1 cellular context compared by ENCODE assay signal in genomic region chr3:126356373-126357298, GRCh38.
A peak's percentile ranks its signal among the peaks of the same experiment; 100 is the strongest.
TF ChIP-seq lines count a peak whose summit lies in the region.

No MANE protein-coding gene starts in this region.

TF ChIP-seq in K562, 482 proteins besides CTCF, POLR2A, EP300 and RAD21 (continued from another document and continues in another):
- peak; percentile 40; the same call in 1 of the 2 replicates for TF ChIP-seq ZBTB2 (IDR thresholded peaks at IDR 0.05)
- TF ChIP-seq CEBPB (tag; IDR thresholded peaks at IDR 0.05): no peak
- no peak for TF ChIP-seq KDM1A (IDR thresholded peaks at IDR 0.05)
- TF ChIP-seq NBN (IDR thresholded peaks at IDR 0.05; ENCODE audit: low read depth): no peak
- no peak for TF ChIP-seq SPI1 (IDR thresholded peaks at IDR 0.05; ENCODE audit: borderline replicate concordance, low read depth, low read length)
- TF ChIP-seq ZNF143 (CRISPR knock-in tag; IDR thresholded peaks at IDR 0.05): 0 out of 2 replicates have a peak, but pooled peaks have one; percentile 17
- peak in 1 of 2 experiments; percentile 79 for TF ChIP-seq E2F6 (IDR thresholded peaks at IDR 0.05; ENCODE audit: borderline replicate concordance in 1 of 2, extremely low read depth in 1 of 2, insufficient read depth in 1 of 2, insufficient read length in 1 of 2, low read depth in 1 of 2, low read length in 1 of 2, poor library complexity in 1 of 2, severe bottlenecking in 1 of 2)
- TF ChIP-seq ZSCAN29 (IDR thresholded peaks at IDR 0.05): peak; percentile 83; the same call in 1 of the 2 replicates
- TF ChIP-seq CBX8 (IDR thresholded peaks at IDR 0.05; ENCODE audit: borderline replicate concordance, extremely low read depth, low read depth, low read length, poor library complexity, severe bottlenecking): no peak
- no peak for TF ChIP-seq PTTG1 (tag; IDR thresholded peaks at IDR 0.05; ENCODE audit: low read depth)
- TF ChIP-seq NELFE (IDR thresholded peaks at IDR 0.05; ENCODE audit: insufficient read depth, insufficient read length): no peak
- no peak for TF ChIP-seq SMAD4 (CRISPR knock-in tag; conservative IDR thresholded peaks at IDR 0.05)
- TF ChIP-seq MYNN (IDR thresholded peaks at IDR 0.05): peak; percentile 16
- TF ChIP-seq MYNN (CRISPR knock-in tag; IDR thresholded peaks at IDR 0.05): no peak
- TF ChIP-seq ZNF224 (CRISPR knock-in tag; IDR thresholded peaks at IDR 0.05): no peak
- TF ChIP-seq ETV5 (CRISPR knock-in tag; IDR thresholded peaks at IDR 0.05; ENCODE audit: low read depth): no peak
- TF ChIP-seq ZNF551 (CRISPR knock-in tag; IDR thresholded peaks at IDR 0.05): no peak
- no peak for TF ChIP-seq HIVEP1 (CRISPR knock-in tag; IDR thresholded peaks at IDR 0.05)
- no peak for TF ChIP-seq ETV6 (IDR thresholded peaks at IDR 0.05; ENCODE audit: borderline replicate concordance in 1 of 2, low read depth in 2 of 2, low read length in 1 of 2)
- TF ChIP-seq ETV6 (CRISPR knock-in tag; IDR thresholded peaks at IDR 0.05; ENCODE audit: borderline replicate concordance): no peak
- no peak for TF ChIP-seq HNRNPLL (IDR thresholded peaks at IDR 0.05; ENCODE audit: low read depth, low read length, poor library complexity, severe bottlenecking)
- no peak for TF ChIP-seq RBM39 (optimal IDR thresholded peaks at IDR 0.05; ENCODE audit: low read depth, low read length)
- no peak for TF ChIP-seq NCOA4 (IDR thresholded peaks at IDR 0.05; ENCODE audit: partially characterized antibody)
- no peak for TF ChIP-seq THRAP3 (IDR thresholded peaks at IDR 0.05; ENCODE audit: borderline replicate concordance)
- TF ChIP-seq CHD7 (IDR thresholded peaks at IDR 0.05; ENCODE audit: low read depth, low read length): no peak
- no peak for TF ChIP-seq CREBBP (IDR thresholded peaks at IDR 0.05; ENCODE audit: low read depth, low read length)
- TF ChIP-seq TSHZ1 (CRISPR knock-in tag; IDR thresholded peaks at IDR 0.05): no peak
- TF ChIP-seq TRIM28 (IDR thresholded peaks at IDR 0.05): no peak
- no peak for TF ChIP-seq ZNF408 (CRISPR knock-in tag; IDR thresholded peaks at IDR 0.05; ENCODE audit: low read depth)
- no peak for TF ChIP-seq SETDB1 (IDR thresholded peaks at IDR 0.05; ENCODE audit: low read length)
- 0 out of 2 replicates have a peak, but pooled peaks have one; percentile 22 for TF ChIP-seq MTA1 (IDR thresholded peaks at IDR 0.05; ENCODE audit: borderline replicate concordance)
- no peak for TF ChIP-seq ZNF778 (CRISPR knock-in tag; IDR thresholded peaks at IDR 0.05)
- TF ChIP-seq NCOR1 (IDR thresholded peaks at IDR 0.05): no peak
- no peak for TF ChIP-seq ARID2 (IDR thresholded peaks at IDR 0.05)
- TF ChIP-seq STAT6 (CRISPR knock-in tag; IDR thresholded peaks at IDR 0.05): no peak
- no peak for TF ChIP-seq PPARD (CRISPR knock-in tag; IDR thresholded peaks at IDR 0.05)
- TF ChIP-seq MXD1 (CRISPR knock-in tag; IDR thresholded peaks at IDR 0.05; ENCODE audit: borderline replicate concordance, poor library complexity, severe bottlenecking): no peak
- TF ChIP-seq ZNF280B (CRISPR knock-in tag; IDR thresholded peaks at IDR 0.05): no peak
- TF ChIP-seq TEAD2 (tag; IDR thresholded peaks at IDR 0.05): no peak
- peak; percentile 9 for TF ChIP-seq HMGN3 (IDR thresholded peaks at IDR 0.05; ENCODE audit: borderline replicate concordance, extremely low read depth, insufficient read length, low read depth, low read length)
- no peak for TF ChIP-seq NFIX (CRISPR knock-in tag; IDR thresholded peaks at IDR 0.05; ENCODE audit: low read depth)
